29 cellular contexts compared by ENCODE assay signal in the genomic region with DNA sequence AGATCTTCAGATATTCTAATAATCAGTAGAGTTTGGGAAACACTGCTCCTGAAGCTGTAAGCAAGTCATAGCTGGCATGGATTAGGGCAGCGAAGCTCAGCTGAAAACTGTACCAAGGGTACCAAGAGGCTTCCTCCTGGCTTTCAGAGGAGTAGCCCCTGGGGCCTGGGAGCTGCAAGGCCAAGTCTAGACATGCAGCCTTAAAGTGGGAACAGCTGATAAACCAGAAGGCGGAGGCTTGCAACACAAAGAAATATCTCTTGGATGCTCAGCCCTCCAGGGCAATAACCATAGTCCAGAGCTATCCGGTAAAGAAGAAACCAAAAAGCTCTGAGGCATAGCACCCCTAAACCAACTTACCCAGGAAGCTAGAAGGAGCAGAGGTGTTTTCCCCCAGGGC. TPM values are rescaled to one million over a fixed set of nuclear protein-coding genes. Genes with fewer than 3 reads are reported as not detected.
DNase-seq lines count a peak whose midpoint lies in the region; ATAC-seq, FAIRE-seq and TF ChIP-seq lines count a peak whose summit lies in the region.
"Had no signal": no experiment of that assay in that cellular context is flagged by ENCODE, and none has a peak within 500 bp of the region (broad histone marks: within the 10 kb centered on the region; RNA-seq: fewer than 3 reads in every experiment).

No MANE protein-coding gene starts in this region.

- no peak for ATAC-seq in left ventricle myocardium superior
- no peak for ATAC-seq in left cardiac atrium
- ATAC-seq: GM12878, SK-N-SH treated with all-trans-retinoic acid at 6 μM for 48 hours had no signal

- H3K4me3 ChIP-seq in PC-9, result no peak overlapping the region
- no peak overlapping the region for H3K4me3 ChIP-seq in bronchial epithelial cell (ENCODE audit: low read depth, low read length)
- H3K4me3 ChIP-seq: GM12878, Peyer's patch had no signal

- CTCF ChIA-PET in PC-9 (lab: Charles Lee), result no interaction called here

- BruUV-seq in PC-9 (replicated peaks; lab: Mats Ljungman, UMichigan), result no TSS peak

- H3K27me3 Mint-ChIP-seq in nephron progenitor cell (ENCODE audit: low read depth, poor library complexity), result no peaks in the 10 kb centered on the region
- H3K27me3 Mint-ChIP-seq: CD8-positive, alpha-beta memory T cell had no signal

- peak; percentile 52 for DNase-seq in NCI-H2171 treated with DMSO at 0.1 percent for 48 hours (lab: John Stamatoyannopoulos, UW)
- DNase-seq in NCI-H2171 (lab: John Stamatoyannopoulos, UW), result no peak
- DNase-seq in PC-9, result no peak
- peak; percentile 15 for DNase-seq in bronchial epithelial cell (ENCODE audit: low read depth)
- no peak for DNase-seq in nephron progenitor cell
- no peak for DNase-seq in left ventricle myocardium superior
- no peak for DNase-seq in MV-4-11 (lab: John Stamatoyannopoulos, UW)
- DNase-seq in left cardiac atrium, result no peak
- DNase-seq: 8988T, ACHN, BE2C, DMS 273 treated with DMSO at 0.1 percent for 48 hours, DMS79, EL, GDM1, GOT3, HCEC 1CT, IMR-90, NCI-H1092, NCI-H1436 treated with DMSO at 0.1 percent for 48 hours, NCI-H187 treated with DMSO at 0.1 percent for 48 hours, NCI-H2227 treated with DMSO at 0.1 percent for 48 hours, NCI-H526 treated with DMSO at 0.1 percent for 48 hours, Peyer's patch had no signal

- 0 out of 2 replicates have a peak overlapping the region, but pooled peaks have one; percentile 12 for H2AFZ ChIP-seq in PC-9

- H3K27me3 ChIP-seq in PC-9 (ENCODE audit: insufficient read depth, low read depth) (no peaks in the 10 kb centered on the region), bronchial epithelial cell (ENCODE audit: control insufficient read depth, insufficient read depth, low read length) (no peaks in the 10 kb centered on the region)
- H3K27me3 ChIP-seq: BE2C, Peyer's patch had no signal

- TF ChIP-seq CTCF in PC-9 (conservative IDR thresholded peaks at IDR 0.05) (no peak), bronchial epithelial cell (IDR thresholded peaks at IDR 0.05; ENCODE audit: insufficient read depth, low read length, severe bottlenecking) (no peak), nephron progenitor cell (IDR thresholded peaks at IDR 0.05) (no peak)

- H3K9me3 ChIP-seq in PC-9 (ENCODE audit: insufficient read depth, low read depth), result no peaks in the 10 kb centered on the region
- H3K9me3 ChIP-seq: BE2C, Peyer's patch had no signal

- POLR2A ChIA-PET in PC-9 (lab: Charles Lee; ENCODE audit: unreplicated experiment), result interaction anchor here (0.6 kb wide), 2 partner anchors 43 to 73 kb away, joined by 5 read pairs; no protein-coding TSS in a partner anchor

- no peaks in the 10 kb centered on the region for H3K79me2 ChIP-seq in PC-9 (ENCODE audit: low read depth)

- no peak overlapping the region for H3K4me2 ChIP-seq in PC-9
- H3K4me2 ChIP-seq: KMS-11 had no signal

- no peaks in the 10 kb centered on the region for H3K36me3 Mint-ChIP-seq in nephron progenitor cell (ENCODE audit: low read depth)
- H3K36me3 Mint-ChIP-seq: CD14-positive monocyte; CD8-positive, alpha-beta memory T cell had no signal

- no peaks in the 10 kb centered on the region for H3F3A ChIP-seq in PC-9 (ENCODE audit: insufficient read depth, low read depth)

- no peak overlapping the region for H3K27ac ChIP-seq in PC-9
- H3K27ac ChIP-seq: KMS-11, Peyer's patch had no signal

- FAIRE-seq in bronchial epithelial cell (lab: Jason Lieb, UNC), result no peak
- FAIRE-seq: GM12878 had no signal

- no peak overlapping the region for H3K4me3 Mint-ChIP-seq in nephron progenitor cell
- H3K4me3 Mint-ChIP-seq: CD14-positive monocyte; CD8-positive, alpha-beta memory T cell had no signal

- H3K9me3 Mint-ChIP-seq in nephron progenitor cell, result no peaks in the 10 kb centered on the region

- H3K36me3 ChIP-seq in PC-9 (ENCODE audit: low read depth) (no peaks in the 10 kb centered on the region), bronchial epithelial cell (ENCODE audit: control insufficient read depth, insufficient read depth, low read length) (no peaks in the 10 kb centered on the region)
- H3K36me3 ChIP-seq: BE2C, Peyer's patch had no signal

- H3K4me1 Mint-ChIP-seq in nephron progenitor cell, result no peaks in the 10 kb centered on the region
- H3K4me1 Mint-ChIP-seq: CD14-positive monocyte; CD8-positive, alpha-beta memory T cell had no signal

- intact Hi-C loops in PC-9 (cut with micrococcal nuclease; ENCODE audit: unreplicated experiment), result loop anchor here (5.0 kb wide), 2 partner anchors 77 to 177 kb away; no protein-coding TSS in a partner anchor
- intact Hi-C loops in left ventricle myocardium superior (cut with micrococcal nuclease), result no loop called here
- intact Hi-C loops in left cardiac atrium (cut with DNase I), result no loop called here

- H4K20me1 ChIP-seq in PC-9 (ENCODE audit: insufficient read depth), result no peaks in the 10 kb centered on the region

- H3K4me1 ChIP-seq in PC-9 (replicated peaks; ENCODE audit: insufficient read depth), result no peaks in the 10 kb centered on the region
- H3K4me1 ChIP-seq: BE2C, Peyer's patch had no signal

- H3K27ac Mint-ChIP-seq in nephron progenitor cell, result peak overlapping the region; percentile 39
- H3K27ac Mint-ChIP-seq: CD14-positive monocyte; CD8-positive, alpha-beta memory T cell had no signal

- H3K9me2 ChIP-seq in PC-9 (ENCODE audit: insufficient read depth), result no peaks in the 10 kb centered on the region

RNA-seq across cellular contexts. Expression of a gene that starts 51.5 kb away (rescaled TPM):
- total RNA-seq in PC-9 (2021) (101 and 106 TPM in 2 replicates), bronchial epithelial cell (46.7 and 61.6 TPM in 2 replicates), left ventricle myocardium superior (87.4 TPM), left cardiac atrium (10 to 100 TPM; 53.8 to 64.0 TPM)

Comparison
In these comparisons a context has a peak if more than half of its experiments do, and no peak if none do; other contexts are left out.
1. DNase-seq: peak in NCI-H2171 treated with DMSO at 0.1 percent for 48 hours (single experiment) and bronchial epithelial cell (single experiment); none in NCI-H2171 (single experiment), PC-9 (0 of 2), nephron progenitor cell (single experiment), left ventricle myocardium superior (single experiment), MV-4-11 (single experiment) and left cardiac atrium (single experiment).